In the genomic region with DNA sequence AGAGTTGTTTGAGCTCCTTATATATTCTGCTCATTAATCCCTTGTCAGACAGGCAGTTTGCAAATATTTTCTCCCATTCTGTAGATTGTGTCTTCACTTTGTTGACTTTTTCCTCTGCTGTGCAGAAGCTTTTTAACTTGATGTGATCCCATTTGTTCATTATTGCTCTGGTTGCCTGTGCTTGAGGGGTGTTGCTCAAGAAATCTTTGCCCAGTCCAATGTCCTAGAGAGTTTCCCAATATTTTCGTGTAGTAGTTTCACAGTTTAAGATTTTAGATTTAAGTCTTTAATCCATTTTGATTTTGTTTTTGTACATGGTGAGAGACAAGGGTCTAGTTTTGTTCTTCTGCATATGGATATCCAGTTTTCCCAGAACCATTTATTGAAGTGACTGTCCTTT, we compare ENCODE assay signal across 29 cellular contexts. TPM values are rescaled to one million over a fixed set of nuclear protein-coding genes. Genes with fewer than 3 reads are reported as not detected.
"Had no signal": no experiment of that assay in that cellular context is flagged by ENCODE, and none has a peak within 500 bp of the region (broad histone marks: within the 10 kb centered on the region; RNA-seq: fewer than 3 reads in every experiment).

No MANE protein-coding gene starts in this region.

- DNase-seq: colonic mucosa; cortex of kidney; dermis blood vessel endothelial cell; dorsolateral prefrontal cortex; effector CD4-positive, alpha-beta T cell; effector CD8-positive, alpha-beta T cell; effector memory CD4-positive, alpha-beta T cell; effector memory CD8-positive, alpha-beta T cell; endodermal cell; erythroblast; esophagus squamous epithelium; foreskin fibroblast; foreskin keratinocyte; foreskin melanocyte; gastrocnemius medialis; glutamatergic neuron; head of caudate nucleus; heart left ventricle; heart right ventricle had no signal

- H3K36me3 ChIP-seq: colonic mucosa had no signal

- H3K4me1 ChIP-seq: colonic mucosa, esophagus muscularis mucosa, esophagus squamous epithelium, foreskin keratinocyte, gastrocnemius medialis, gastroesophageal sphincter, heart left ventricle, heart right ventricle had no signal

- FAIRE-seq: colon, endometrium, endothelial cell of umbilical vein, frontal cortex had no signal

- H3K9me3 ChIP-seq: colonic mucosa, esophagus muscularis mucosa, esophagus squamous epithelium, gastrocnemius medialis, gastroesophageal sphincter, heart left ventricle, heart right ventricle had no signal

- H3K27me3 ChIP-seq: colonic mucosa, dorsolateral prefrontal cortex, esophagus muscularis mucosa, esophagus squamous epithelium, foreskin keratinocyte, gastrocnemius medialis, gastroesophageal sphincter, heart left ventricle, heart right ventricle had no signal

- H3K4me3 ChIP-seq: colonic mucosa, coronary artery, dorsolateral prefrontal cortex, esophagus muscularis mucosa, esophagus squamous epithelium, gastrocnemius medialis, gastroesophageal sphincter, heart left ventricle, heart right ventricle had no signal

- H3K27ac ChIP-seq: colonic mucosa, coronary artery, dorsolateral prefrontal cortex, epithelial cell of prostate, esophagus muscularis mucosa, esophagus squamous epithelium, foreskin keratinocyte, gastrocnemius medialis, gastroesophageal sphincter, heart left ventricle, heart right ventricle had no signal

- ATAC-seq: effector memory CD8-positive, alpha-beta T cell; esophagus mucosa; foreskin keratinocyte; gastrocnemius medialis; gastroesophageal sphincter; heart left ventricle; heart right ventricle had no signal

RNA-seq across cellular contexts. Expression of gene ABCC9, which starts 19.8 kb away (rescaled TPM):
- total RNA-seq: dermis microvascular lymphatic vessel endothelial cell, endothelial cell of umbilical vein had no signal
- polyA plus RNA-seq: foreskin keratinocyte had no signal
